Comparison of ENCODE assay signal across 14 cellular contexts in genomic region chr21:44456915-44457736, GRCh38. TPM values are rescaled to one million over a fixed set of nuclear protein-coding genes. Genes with fewer than 3 reads are reported as not detected.
DNase-seq lines count a peak whose midpoint lies in the region; ATAC-seq, FAIRE-seq and TF ChIP-seq lines count a peak whose summit lies in the region.
"Had no signal": no experiment of that assay in that cellular context is flagged by ENCODE, and none has a peak within 500 bp of the region (broad histone marks: within the 10 kb centered on the region; RNA-seq: fewer than 3 reads in every experiment).

No MANE protein-coding gene starts in this region.

- no peak for ATAC-seq in activated B cell treated with CpG ODN at 0.5 μM for 24 hours (ENCODE audit: low read depth)
- ATAC-seq in esophagus mucosa: no peak

- no peak overlapping the region for H3K9ac ChIP-seq in kidney (ENCODE audit: low read length in 2 of 2)

- POLR2A ChIA-PET in activated B cell treated with CpG ODN at 0.5 μM for 24 hours (lab: Charles Lee): interaction anchor here (0.6 kb wide), 2 partner anchors 590 to 740 kb away, joined by 3 to 9 read pairs; no protein-coding TSS in a partner anchor

- H3K27ac Mint-ChIP-seq in activated CD4-positive, alpha-beta T cell treated with anti-CD3 and anti-CD28 coated beads, Interleukin-2, amount 10 ng/mL, durations not matched to agents 24 days and 14 days: peak overlapping the region; percentile 67
- no peak overlapping the region for H3K27ac Mint-ChIP-seq in activated B cell treated with CpG ODN at 0.5 μM for 24 hours

- peaks cover 0 to 12% of the 10 kb centered on the region in 2 donors for H3K9me3 ChIP-seq in kidney (ENCODE audit: control insufficient read depth in 1 of 2, low read length in 2 of 2)

- no peak overlapping the region for H3K27ac ChIP-seq in kidney (ENCODE audit: low read depth in 2 of 2, low read length in 2 of 2)

- H3K36me3 Mint-ChIP-seq in activated CD4-positive, alpha-beta T cell treated with anti-CD3 and anti-CD28 coated beads, Interleukin-2, amount 10 ng/mL, durations not matched to agents 24 days and 14 days (ENCODE audit: low read depth): no peaks in the 10 kb centered on the region
- H3K36me3 Mint-ChIP-seq in activated B cell treated with CpG ODN at 0.5 μM for 24 hours (ENCODE audit: low read depth): no peaks in the 10 kb centered on the region

- peaks cover 4% of the 10 kb centered on the region for H3K4me1 Mint-ChIP-seq in activated CD4-positive, alpha-beta T cell treated with anti-CD3 and anti-CD28 coated beads, Interleukin-2, amount 10 ng/mL, durations not matched to agents 24 days and 14 days
- peaks cover 2% of the 10 kb centered on the region for H3K4me1 Mint-ChIP-seq in activated B cell treated with CpG ODN at 0.5 μM for 24 hours

- peak overlapping the region; percentile 81 for H3K4me3 Mint-ChIP-seq in activated CD4-positive, alpha-beta T cell treated with anti-CD3 and anti-CD28 coated beads, Interleukin-2, amount 10 ng/mL, durations not matched to agents 24 days and 14 days
- peak overlapping the region; percentile 69 for H3K4me3 Mint-ChIP-seq in activated B cell treated with CpG ODN at 0.5 μM for 24 hours

- no peaks in the 10 kb centered on the region for H3K36me3 ChIP-seq in kidney (ENCODE audit: control insufficient read depth in 1 of 2, insufficient read depth in 2 of 2, low read length in 2 of 2)

- intact Hi-C loops in activated CD4-positive, alpha-beta T cell treated with anti-CD3 and anti-CD28 coated beads, Interleukin-2, amount 10 ng/mL, durations not matched to agents 24 days and 14 days (cut with micrococcal nuclease): no loop called here
- intact Hi-C loops in activated B cell treated with CpG ODN at 0.5 μM for 24 hours (cut with micrococcal nuclease) (loop anchor here (10.0 kb wide), 1 partner anchor 152 kb away; the partner anchor contains the start of gene PFKL), kidney (cut with DNase I) (no loop called here), posterior cingulate gyrus (cut with DNase I) (no loop called here)

- H3K9me3 Mint-ChIP-seq in activated CD4-positive, alpha-beta T cell treated with anti-CD3 and anti-CD28 coated beads, Interleukin-2, amount 10 ng/mL, durations not matched to agents 24 days and 14 days: peaks cover 12% of the 10 kb centered on the region
- peaks cover 7% of the 10 kb centered on the region for H3K9me3 Mint-ChIP-seq in activated B cell treated with CpG ODN at 0.5 μM for 24 hours

- FAIRE-seq in kidney (lab: Jason Lieb, UNC): no peak
- FAIRE-seq: A204.1, bronchial epithelial cell, endometrium had no signal

- no peak for DNase-seq in activated CD4-positive, alpha-beta T cell treated with anti-CD3 and anti-CD28 coated beads, Interleukin-2, amount 10 ng/mL, durations not matched to agents 24 days and 14 days
- DNase-seq in activated CD4-positive, alpha-beta T cell treated with anti-CD3 and anti-CD28 coated beads, Interleukin-2, amount 50 U/mL, for 48 hours: no peak
- DNase-seq in activated B cell treated with CpG ODN at 0.5 μM for 24 hours (no peak), kidney (peak; percentile 69), posterior cingulate gyrus (peak in 6 of 10 donors; percentile 3 to 84 (median 33)), NCI-H526 (lab: John Stamatoyannopoulos, UW) (no peak), HT-29 (ENCODE audit: low spot score) (no peak)
- DNase-seq: activated effector memory CD4-positive, alpha-beta T cell treated with Interleukin-2 at 50 U/mL for 16 hours; islet precursor cell; NCI-H1048 had no signal

- no peaks in the 10 kb centered on the region for H3K4me1 ChIP-seq in kidney (ENCODE audit: control insufficient read depth in 1 of 2, insufficient read depth in 1 of 2, low read depth in 1 of 2, low read length in 2 of 2)

- CTCF ChIA-PET in activated B cell treated with CpG ODN at 0.5 μM for 24 hours (lab: Charles Lee): interaction anchor here (0.8 kb wide), 1 partner anchor 154 kb away, joined by 3 read pairs; no protein-coding TSS in a partner anchor

- H3K4me3 ChIP-seq in kidney (ENCODE audit: low read length in 2 of 2): no peak overlapping the region

- no peak for TF ChIP-seq CTCF in activated B cell treated with CpG ODN at 0.5 μM for 24 hours (IDR thresholded peaks at IDR 0.05)
- TF ChIP-seq CTCF in kidney (IDR thresholded peaks at IDR 0.05; ENCODE audit: borderline replicate concordance, extremely low read depth, insufficient read depth): no peak

- peaks cover 20% of the 10 kb centered on the region for H3K27me3 Mint-ChIP-seq in activated CD4-positive, alpha-beta T cell treated with anti-CD3 and anti-CD28 coated beads, Interleukin-2, amount 10 ng/mL, durations not matched to agents 24 days and 14 days
- H3K27me3 Mint-ChIP-seq in activated B cell treated with CpG ODN at 0.5 μM for 24 hours: no peaks in the 10 kb centered on the region

RNA-seq across cellular contexts. Expression of gene LRRC3, which starts 1.8 kb away (rescaled TPM):
- total RNA-seq in activated CD4-positive, alpha-beta T cell treated with anti-CD3 and anti-CD28 coated beads, Interleukin-2, amount 10 ng/mL, durations not matched to agents 24 days and 14 days: 2.3 and 2.4 TPM in 2 replicates
- total RNA-seq in activated B cell treated with CpG ODN at 0.5 μM for 24 hours (0.91 and 1.00 TPM in 2 replicates), kidney (1.4 TPM), esophagus mucosa (0.72 TPM)
- 0.60 TPM for polyA plus RNA-seq in kidney (ENCODE audit: insufficient read depth, low read depth, low replicate concordance)
- total RNA-seq in HT-29 (2014; rRNA removed; shearing (Covaris generic)): 0.08 and 0.10 TPM in 2 replicates

Comparison
In these comparisons a context has a peak if more than half of its experiments do, and no peak if none do; other contexts are left out.
1. DNase-seq: peak in kidney (single experiment) and posterior cingulate gyrus (6 of 10); none in activated CD4-positive, alpha-beta T cell treated with anti-CD3 and anti-CD28 coated beads, Interleukin-2, amount 10 ng/mL, durations not matched to agents 24 days and 14 days (single experiment), activated CD4-positive, alpha-beta T cell treated with anti-CD3 and anti-CD28 coated beads, Interleukin-2, amount 50 U/mL, for 48 hours (0 of 2), activated B cell treated with CpG ODN at 0.5 μM for 24 hours (single experiment), NCI-H526 (0 of 2) and HT-29 (single experiment).